ENCODE assay signal across 18 cellular contexts in the genomic region with DNA sequence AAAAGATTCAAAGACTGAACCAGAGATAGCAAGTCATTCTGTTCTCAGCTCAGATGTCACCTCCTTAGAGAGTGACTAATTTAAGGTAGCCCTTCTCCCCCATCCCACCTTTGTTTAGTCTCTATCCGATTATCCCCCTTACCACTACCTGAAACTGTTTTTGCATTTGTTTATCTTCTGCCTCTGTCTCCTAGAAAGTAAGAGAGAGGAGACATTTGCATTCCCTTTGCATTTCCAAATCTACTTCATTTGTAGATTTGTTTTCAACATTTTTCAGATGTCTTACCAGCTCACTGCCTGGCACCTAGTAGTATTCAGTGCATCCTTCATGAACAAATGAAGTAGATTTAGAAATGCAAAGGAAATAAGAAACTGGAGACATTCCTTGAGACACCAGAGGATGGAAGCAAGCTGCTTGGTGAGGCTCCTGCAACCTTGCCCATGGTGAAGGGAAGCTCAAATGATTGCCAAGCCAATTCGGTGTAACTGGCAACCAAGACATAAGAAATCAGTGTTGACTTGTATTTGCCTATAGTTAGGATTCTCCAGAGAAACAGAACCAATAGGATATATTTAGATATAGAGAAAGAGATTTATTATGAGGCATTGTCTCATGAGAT.
A peak's percentile ranks its signal among the peaks of the same experiment; 100 is the strongest.
DNase-seq lines count a peak whose midpoint lies in the region; ATAC-seq and TF ChIP-seq lines count a peak whose summit lies in the region.
"Had no signal": no experiment of that assay in that cellular context is flagged by ENCODE, and none has a peak within 500 bp of the region (broad histone marks: within the 10 kb centered on the region; RNA-seq: fewer than 3 reads in every experiment).

No MANE protein-coding gene starts in this region.

- H3K27me3 ChIP-seq in H9 (ENCODE audit: insufficient read depth, low read length) (no peaks in the 10 kb centered on the region), WERI-Rb-1 (ENCODE audit: insufficient read depth, low read depth, severe bottlenecking) (no peaks in the 10 kb centered on the region), iPS-18a (ENCODE audit: control insufficient read depth, insufficient read depth, low read length) (no peaks in the 10 kb centered on the region)

- H3K27me3 Mint-ChIP-seq in H9 (ENCODE audit: low read depth) (no peaks in the 10 kb centered on the region), chondrocyte (ENCODE audit: low read depth) (no peaks in the 10 kb centered on the region)

- DNase-seq in H9 (peak; percentile 32), WERI-Rb-1 (no peak), germinal center (ENCODE audit: low spot score) (no peak), chondrocyte (ENCODE audit: low spot score) (no peak), NCI-H1048 (lab: John Stamatoyannopoulos, UW) (no peak)
- DNase-seq: CD4-positive, CD25-positive, alpha-beta regulatory T cell; DMS79; GM23248; KBM-7; NCI-H1092 treated with DMSO at 0.1 percent for 48 hours; NCI-H1436 treated with DMSO at 0.1 percent for 48 hours; NCI-H1930; NCI-H748 treated with DMSO at 0.1 percent for 48 hours; SIG-M5; SK-N-SH had no signal

- no peak overlapping the region for H2BK20ac ChIP-seq in H9 (ENCODE audit: low read depth, low read length, poor library complexity, severe bottlenecking)

- no CpG with 5 or more reads among the region's 2 CpGs for WGBS in H9 (ENCODE audit: extremely low coverage, insufficient read length, low lambda C conversion rate)

- H2AK5ac ChIP-seq in H9 (ENCODE audit: insufficient read length, low read length) = no peak overlapping the region

- H3K23ac ChIP-seq in H9 (ENCODE audit: insufficient read length, low read depth, low read length) = no peak overlapping the region

- TF ChIP-seq CTCF in H9 (conservative IDR thresholded peaks at IDR 0.05) (no peak), WERI-Rb-1 (IDR thresholded peaks at IDR 0.05; ENCODE audit: low read depth, low read length) (no peak), chondrocyte (IDR thresholded peaks at IDR 0.05) (no peak)

- no peaks in the 10 kb centered on the region for H3K36me3 ChIP-seq in WERI-Rb-1
- peaks cover 5% of the 10 kb centered on the region for H3K36me3 ChIP-seq in iPS-18a (ENCODE audit: control insufficient read depth, low read depth, low read length)

- peak overlapping the region; percentile 36 for H3K4me2 ChIP-seq in H9 (ENCODE audit: insufficient read depth, insufficient read length, low read length)
- H3K4me2 ChIP-seq: SK-N-SH had no signal

- no peaks in the 10 kb centered on the region for H4K20me1 ChIP-seq in H9 (ENCODE audit: control insufficient read depth, insufficient read depth, insufficient read length)

- H3K27ac Mint-ChIP-seq in H9 (peak overlapping the region; percentile 94 to 99 (median 98)), chondrocyte (ENCODE audit: unreplicated experiment) (no peak overlapping the region)
- H3K27ac Mint-ChIP-seq: CD4-positive, CD25-positive, alpha-beta regulatory T cell had no signal

- H3K56ac ChIP-seq in H9 (ENCODE audit: insufficient read length, low read depth, low read length) = no peak overlapping the region

- no peak overlapping the region for H3T11ph ChIP-seq in H9 (ENCODE audit: low read length)

- H3K4me3 Mint-ChIP-seq in H9 (peak overlapping the region; percentile 4 to 18; a peak in 3 of 5 replicates), chondrocyte (ENCODE audit: unreplicated experiment) (no peak overlapping the region)
- H3K4me3 Mint-ChIP-seq: CD4-positive, CD25-positive, alpha-beta regulatory T cell had no signal

- H2AFZ ChIP-seq in H9 (ENCODE audit: low read length) = no peak overlapping the region
- H2AFZ ChIP-seq: GM23248 had no signal

- peaks cover 47 to 61% of the 10 kb centered on the region in 2 experiments for H3K4me1 Mint-ChIP-seq in H9
- peaks cover 23% of the 10 kb centered on the region for H3K4me1 Mint-ChIP-seq in chondrocyte (ENCODE audit: low read depth)
- H3K4me1 Mint-ChIP-seq: CD4-positive, CD25-positive, alpha-beta regulatory T cell had no signal

- peaks cover 25 to 26% of the 10 kb centered on the region in 2 experiments for H3K9me3 Mint-ChIP-seq in H9
- no peaks in the 10 kb centered on the region for H3K9me3 Mint-ChIP-seq in chondrocyte (ENCODE audit: low read depth)

- H3K14ac ChIP-seq in H9 (ENCODE audit: insufficient read depth, low read length) = no peak overlapping the region

- no peak overlapping the region for H2BK120ac ChIP-seq in H9 (ENCODE audit: low read depth, low read length, poor library complexity, severe bottlenecking)

- peaks cover 22 to 40% (median 34%) of the 10 kb centered on the region in 3 experiments for H3K36me3 Mint-ChIP-seq in H9 (ENCODE audit: insufficient read depth in 1 of 3, low read depth in 3 of 3)
- peaks cover 1% of the 10 kb centered on the region for H3K36me3 Mint-ChIP-seq in chondrocyte (ENCODE audit: low read depth)
- H3K36me3 Mint-ChIP-seq: CD4-positive, CD25-positive, alpha-beta regulatory T cell had no signal

- no peaks in the 10 kb centered on the region for H3K79me1 ChIP-seq in H9 (ENCODE audit: insufficient read depth, low read depth, low read length, poor library complexity, severe bottlenecking)

- no peak overlapping the region for H3K18ac ChIP-seq in H9 (ENCODE audit: insufficient read length, low read depth, low read length)

- H3K4me3 ChIP-seq in WERI-Rb-1 (ENCODE audit: low read depth, low read length) (no peak overlapping the region), iPS-18a (ENCODE audit: low read length) (peak overlapping the region; percentile 4)
- H3K4me3 ChIP-seq: GM23248 had no signal

- H3K4ac ChIP-seq in H9 (ENCODE audit: low read depth, low read length) = no peak overlapping the region

- no peak overlapping the region for H2BK5ac ChIP-seq in H9 (ENCODE audit: insufficient read length, low read length)

- H3K4me1 ChIP-seq in H9 (ENCODE audit: insufficient read depth, low read length) = peaks cover 5% of the 10 kb centered on the region; the same call in 1 of the 2 replicates
- H3K4me1 ChIP-seq in iPS-18a (ENCODE audit: control insufficient read depth, low read depth, low read length) = peaks cover 37% of the 10 kb centered on the region

- ATAC-seq in HG02763 (IDR thresholded peaks at IDR 0.05; ENCODE audit: unreplicated experiment) = no peak
- ATAC-seq: Panc1 had no signal

- H2BK12ac ChIP-seq in H9 (ENCODE audit: insufficient read length, low read depth, low read length) = no peak overlapping the region

- no peak overlapping the region for H2BK15ac ChIP-seq in H9 (ENCODE audit: low read depth, low read length)

- H4K91ac ChIP-seq in H9 (ENCODE audit: insufficient read length, low read depth, low read length) = no peak overlapping the region

- H3K79me2 ChIP-seq in H9 (ENCODE audit: insufficient read depth, low read length) = no peaks in the 10 kb centered on the region

- H3K9ac ChIP-seq in H9 (ENCODE audit: extremely low read depth, insufficient read length, low read length) (no peak overlapping the region), iPS-18a (ENCODE audit: low read length) (no peak overlapping the region)
- H3K9ac ChIP-seq: GM23248, SK-N-SH had no signal

- H3K27ac ChIP-seq in H9 (ENCODE audit: insufficient read length, low read depth, low read length) (peak overlapping the region; percentile 86), WERI-Rb-1 (peak overlapping the region; percentile 42), iPS-18a (ENCODE audit: low read length) (peak overlapping the region; percentile 25)
- H3K27ac ChIP-seq: GM23248 had no signal

- no peaks in the 10 kb centered on the region for H3K23me2 ChIP-seq in H9 (ENCODE audit: insufficient read length, low read depth, low read length, poor library complexity, severe bottlenecking)

- H4K5ac ChIP-seq in H9 (ENCODE audit: insufficient read length, low read depth, low read length) = no peak overlapping the region

- peaks cover 5% of the 10 kb centered on the region for H3K9me3 ChIP-seq in H9 (ENCODE audit: control insufficient read depth, low read depth, low read length)
- peaks cover 3% of the 10 kb centered on the region for H3K9me3 ChIP-seq in WERI-Rb-1 (ENCODE audit: severe bottlenecking)
- H3K9me3 ChIP-seq in iPS-18a (ENCODE audit: control insufficient read depth, low read depth, low read length) = peaks cover 12% of the 10 kb centered on the region
- H3K9me3 ChIP-seq: SK-N-SH had no signal

- H4K8ac ChIP-seq in H9 (replicated peaks; ENCODE audit: insufficient read length, low read depth, low read length) = no peak overlapping the region

Comparison
In these comparisons a context has a peak if more than half of its experiments do, and no peak if none do; other contexts are left out.
1. H3K27ac ChIP-seq: peak in every context shown above with its lines; median percentile 86 in H9; 42 in WERI-Rb-1; 25 in iPS-18a.